Comparison of ENCODE assay signal across 8 cellular contexts in the genomic region with DNA sequence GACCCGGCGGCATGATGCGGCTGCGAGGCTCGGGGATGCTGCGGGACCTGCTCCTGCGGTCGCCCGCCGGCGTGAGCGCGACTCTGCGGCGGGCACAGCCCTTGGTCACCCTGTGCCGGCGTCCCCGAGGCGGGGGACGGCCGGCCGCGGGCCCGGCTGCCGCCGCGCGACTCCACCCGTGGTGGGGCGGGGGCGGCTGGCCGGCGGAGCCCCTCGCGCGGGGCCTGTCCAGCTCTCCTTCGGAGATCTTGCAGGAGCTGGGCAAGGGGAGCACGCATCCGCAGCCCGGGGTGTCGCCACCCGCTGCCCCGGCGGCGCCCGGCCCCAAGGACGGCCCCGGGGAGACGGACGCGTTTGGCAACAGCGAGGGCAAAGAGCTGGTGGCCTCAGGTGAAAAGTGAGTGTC. TPM values are rescaled to one million over a fixed set of nuclear protein-coding genes. Genes with fewer than 3 reads are reported as not detected.
DNase-seq lines count a peak whose midpoint lies in the region; ATAC-seq, FAIRE-seq and TF ChIP-seq lines count a peak whose summit lies in the region.

No MANE protein-coding gene starts in this region.

- H3K27ac Mint-ChIP-seq in activated CD4-positive, alpha-beta memory T cell treated with anti-CD3 and anti-CD28 coated beads for 36 hours = peak overlapping the region; percentile 99

- FAIRE-seq in GM12892 (lab: Jason Lieb, UNC) = no peak

- no peak for TF ChIP-seq CTCF in left ventricle myocardium inferior (IDR thresholded peaks at IDR 0.05; ENCODE audit: borderline replicate concordance)

- H3K36me3 ChIP-seq in left ventricle myocardium inferior (no peaks in the 10 kb centered on the region), skeletal muscle tissue (ENCODE audit: control insufficient read depth in 3 of 3, insufficient read depth in 3 of 3, low read length in 3 of 3) (no peaks in the 10 kb centered on the region)

- no peak for TF ChIP-seq POLR2A in GM12892 (IDR thresholded peaks at IDR 0.05; ENCODE audit: low read depth, low read length)

- CTCF ChIA-PET in activated CD4-positive, alpha-beta memory T cell treated with anti-CD3 and anti-CD28 coated beads for 36 hours (lab: Charles Lee) = interaction anchor here (0.6 to 3.0 kb wide), 2 partner anchors 31 to 64 kb away, joined by 3 to 10 read pairs; no protein-coding TSS in a partner anchor

- H3K4me3 Mint-ChIP-seq in activated CD4-positive, alpha-beta memory T cell treated with anti-CD3 and anti-CD28 coated beads for 36 hours = peak overlapping the region; percentile 98

- no peaks in the 10 kb centered on the region for H3K9me3 Mint-ChIP-seq in activated CD4-positive, alpha-beta memory T cell treated with anti-CD3 and anti-CD28 coated beads for 36 hours

- H3K27ac ChIP-seq in left ventricle myocardium inferior (replicated peaks) = peak overlapping the region; percentile 99
- peak overlapping the region; percentile 91 for H3K27ac ChIP-seq in skeletal muscle tissue (ENCODE audit: low read depth, low read length)

- H3K4me3 ChIP-seq in left ventricle myocardium inferior (peak overlapping the region; percentile 91), skeletal muscle tissue (ENCODE audit: low read length in 3 of 3) (peak overlapping the region; percentile 87 to 98 (median 93))

- no peaks in the 10 kb centered on the region for H3K9me3 ChIP-seq in left ventricle myocardium inferior (replicated peaks)
- no peaks in the 10 kb centered on the region for H3K9me3 ChIP-seq in skeletal muscle tissue (ENCODE audit: control insufficient read depth in 3 of 3, low read length in 3 of 3)

- POLR2A ChIA-PET in activated CD4-positive, alpha-beta memory T cell treated with anti-CD3 and anti-CD28 coated beads for 36 hours (lab: Charles Lee) = interaction anchor here (0.6 to 4.6 kb wide), 24 partner anchors 9 to 1065 kb away, joined by 3 to 31 read pairs (median 4); partner anchors contain the start of genes NABP1, NEMP2 and STAT1

- peaks cover 38% of the 10 kb centered on the region for H3K36me3 Mint-ChIP-seq in activated CD4-positive, alpha-beta memory T cell treated with anti-CD3 and anti-CD28 coated beads for 36 hours

- H3K9ac ChIP-seq in skeletal muscle tissue (ENCODE audit: low read depth in 1 of 3, low read length in 3 of 3) = peak overlapping the region; percentile 85 to 88 (median 87)

- peak; percentile 2 for ATAC-seq in GM21825 (IDR thresholded peaks at IDR 0.05; ENCODE audit: unreplicated experiment)

- H3K4me1 Mint-ChIP-seq in activated CD4-positive, alpha-beta memory T cell treated with anti-CD3 and anti-CD28 coated beads for 36 hours (ENCODE audit: low read depth) = peaks cover 34% of the 10 kb centered on the region

- peaks cover 4% of the 10 kb centered on the region for H3K27me3 Mint-ChIP-seq in activated CD4-positive, alpha-beta memory T cell treated with anti-CD3 and anti-CD28 coated beads for 36 hours

- H3K27me3 ChIP-seq in left ventricle myocardium inferior (ENCODE audit: low read depth) = no peaks in the 10 kb centered on the region
- H3K27me3 ChIP-seq in skeletal muscle tissue (ENCODE audit: control insufficient read depth in 3 of 3, insufficient read depth in 3 of 3, low read length in 3 of 3) = no peaks in the 10 kb centered on the region

- DNase-seq in 8988T (peak; percentile 19), left ventricle myocardium inferior (no peak), dermis blood vessel endothelial cell (no peak), GM12892 (ENCODE audit: insufficient read length) (no peak)
- no peak for DNase-seq in activated CD4-positive, alpha-beta memory T cell treated with anti-CD3 and anti-CD28 coated beads for 36 hours
- no peak for DNase-seq in stimulated activated CD4-positive, alpha-beta T cell treated with anti-CD3 and anti-CD28 coated beads, Interleukin-4, amount 100 ng/mL, for 24 hours

- H3K4me1 ChIP-seq in left ventricle myocardium inferior = peaks cover 66% of the 10 kb centered on the region
- H3K4me1 ChIP-seq in skeletal muscle tissue (ENCODE audit: control insufficient read depth in 3 of 3, insufficient read depth in 3 of 3, low read length in 3 of 3) = peaks cover 2 to 25% (median 5%) of the 10 kb centered on the region in 3 donors

- intact Hi-C loops in activated CD4-positive, alpha-beta memory T cell treated with anti-CD3 and anti-CD28 coated beads for 36 hours (cut with micrococcal nuclease) = loop anchor here (2.0 to 5.0 kb wide), 6 partner anchors 89 to 1099 kb away; partner anchors contain the start of genes NEMP2, ORMDL1 and PMS1
- intact Hi-C loops in left ventricle myocardium inferior (cut with micrococcal nuclease) = no loop called here

RNA-seq across cellular contexts. Expression of gene GLS, which starts 0.5 kb away (rescaled TPM):
- 100 to 1,000 TPM; 209 to 210 TPM for total RNA-seq in activated CD4-positive, alpha-beta memory T cell treated with anti-CD3 and anti-CD28 coated beads for 36 hours
- 48.4 TPM for total RNA-seq in left ventricle myocardium inferior
- 163 TPM for total RNA-seq in skeletal muscle tissue
- 250 and 284 TPM in 2 replicates for total RNA-seq in dermis blood vessel endothelial cell
- polyA plus RNA-seq in GM12892 (2012; ENCODE audit: missing spikeins) = 103 TPM
